1 cellular context compared by ENCODE assay signal in genomic region chr19:1478934-1479707, GRCh38.
TF ChIP-seq lines count a peak whose summit lies in the region.

Gene C19orf25, minus strand, starts transcription at chr19:1479215. Its CDS starts 312 bp downstream, at chr19:1478903.

TF ChIP-seq in HepG2, 621 proteins besides CTCF, POLR2A, EP300 and RAD21 (continued from another document and continues in another):
- TF ChIP-seq TFDP2 (CRISPR knock-in tag; IDR thresholded peaks at IDR 0.05) (peak; percentile 93), HOMEZ (CRISPR knock-in tag; IDR thresholded peaks at IDR 0.05; ENCODE audit: low read depth) (no peak), ZNF629 (CRISPR knock-in tag; conservative IDR thresholded peaks at IDR 0.05) (no peak), JUN (CRISPR knock-in tag; IDR thresholded peaks at IDR 0.05) (0 out of 2 replicates have a peak, but pooled peaks have one; percentile 44), CREB3 (CRISPR knock-in tag; IDR thresholded peaks at IDR 0.05) (no peak), ZNF350 (CRISPR knock-in tag; IDR thresholded peaks at IDR 0.05; ENCODE audit: borderline replicate concordance, low read depth) (peak; percentile 75; the same call in 1 of the 2 replicates), ZBTB4 (CRISPR knock-in tag; IDR thresholded peaks at IDR 0.05; ENCODE audit: borderline replicate concordance) (peak; percentile 27; the same call in 1 of the 2 replicates), ZNF761 (CRISPR knock-in tag; conservative IDR thresholded peaks at IDR 0.05) (peak; percentile 58; the same call in 1 of the 2 replicates), RBAK (CRISPR knock-in tag; IDR thresholded peaks at IDR 0.05) (no peak), SP2 (CRISPR knock-in tag; IDR thresholded peaks at IDR 0.05) (peak; percentile 87), ZNF383 (CRISPR knock-in tag; IDR thresholded peaks at IDR 0.05; ENCODE audit: borderline replicate concordance) (no peak), KMT2B (CRISPR knock-in tag; IDR thresholded peaks at IDR 0.05) (peak; percentile 74), NR1H2 (CRISPR knock-in tag; IDR thresholded peaks at IDR 0.05; ENCODE audit: borderline replicate concordance, low read depth) (no peak), ASH2L (IDR thresholded peaks at IDR 0.05; ENCODE audit: insufficient read length, low read depth, low read length) (peak; percentile 77), TGIF2 (CRISPR knock-in tag; IDR thresholded peaks at IDR 0.05) (peak; percentile 19; the same call in 1 of the 2 replicates), ZFP90 (CRISPR knock-in tag; IDR thresholded peaks at IDR 0.05; ENCODE audit: borderline replicate concordance) (peak; percentile 14; the same call in 1 of the 2 replicates), RAD51 (IDR thresholded peaks at IDR 0.05; ENCODE audit: borderline replicate concordance) (peak; percentile 95), TBL1XR1 (IDR thresholded peaks at IDR 0.05; ENCODE audit: borderline replicate concordance, low read length, partially characterized antibody) (peak; percentile 24), GTF2F1 (IDR thresholded peaks at IDR 0.05; ENCODE audit: low read length) (no peak), GFI1 (CRISPR knock-in tag; IDR thresholded peaks at IDR 0.05; ENCODE audit: borderline replicate concordance) (peak; percentile 72; the same call in 1 of the 2 replicates), ZNF709 (CRISPR knock-in tag; IDR thresholded peaks at IDR 0.05) (peak; percentile 75), RXRB (CRISPR knock-in tag; IDR thresholded peaks at IDR 0.05; ENCODE audit: borderline replicate concordance) (peak; percentile 54; the same call in 1 of the 2 replicates), HOXA3 (CRISPR knock-in tag; IDR thresholded peaks at IDR 0.05) (peak; percentile 54; the same call in 1 of the 2 replicates), TBX3 (IDR thresholded peaks at IDR 0.05; ENCODE audit: borderline replicate concordance) (peak; percentile 71), DNMT1 (CRISPR knock-in tag; IDR thresholded peaks at IDR 0.05) (peak; percentile 49; the same call in 1 of the 2 replicates), STAT6 (CRISPR knock-in tag; IDR thresholded peaks at IDR 0.05; ENCODE audit: borderline replicate concordance) (0 out of 2 replicates have a peak, but pooled peaks have one; percentile 27), HNF1B (CRISPR knock-in tag; IDR thresholded peaks at IDR 0.05) (no peak; the same call in 1 of the 2 replicates), SCMH1 (CRISPR knock-in tag; IDR thresholded peaks at IDR 0.05; ENCODE audit: borderline replicate concordance) (no peak), SIN3B (IDR thresholded peaks at IDR 0.05; ENCODE audit: low read length) (no peak), ZNF124 (CRISPR knock-in tag; IDR thresholded peaks at IDR 0.05) (0 out of 2 replicates have a peak, but pooled peaks have one; percentile 18), ZSCAN22 (CRISPR knock-in tag; IDR thresholded peaks at IDR 0.05) (no peak), BCL6 (CRISPR knock-in tag; IDR thresholded peaks at IDR 0.05) (no peak; the same call in 1 of the 2 replicates), RERE (CRISPR knock-in tag; IDR thresholded peaks at IDR 0.05; ENCODE audit: low read depth) (no peak), USF2 (IDR thresholded peaks at IDR 0.05; ENCODE audit: low read depth, low read length) (peak; percentile 92), USF2 (CRISPR knock-in tag; IDR thresholded peaks at IDR 0.05; ENCODE audit: borderline replicate concordance) (peak; percentile 95; the same call in 1 of the 2 replicates), ZNF605 (CRISPR knock-in tag; IDR thresholded peaks at IDR 0.05) (peak; percentile 85), ZSCAN29 (CRISPR knock-in tag; conservative IDR thresholded peaks at IDR 0.05) (no peak; the same call in 1 of the 2 replicates), GABPA (IDR thresholded peaks at IDR 0.05; ENCODE audit: low read depth, low read length) (peak; percentile 83), GABPA (CRISPR knock-in tag; IDR thresholded peaks at IDR 0.05; ENCODE audit: low read depth) (peak; percentile 94), ZNF460 (CRISPR knock-in tag; IDR thresholded peaks at IDR 0.05; ENCODE audit: borderline replicate concordance) (peak; percentile 71; the same call in 1 of the 2 replicates), CC2D1A (CRISPR knock-in tag; IDR thresholded peaks at IDR 0.05) (no peak), HNRNPH1 (optimal IDR thresholded peaks at IDR 0.05; ENCODE audit: low read depth, low read length) (no peak)
